Comparison of ENCODE assay signal across 9 cellular contexts in the genomic region with DNA sequence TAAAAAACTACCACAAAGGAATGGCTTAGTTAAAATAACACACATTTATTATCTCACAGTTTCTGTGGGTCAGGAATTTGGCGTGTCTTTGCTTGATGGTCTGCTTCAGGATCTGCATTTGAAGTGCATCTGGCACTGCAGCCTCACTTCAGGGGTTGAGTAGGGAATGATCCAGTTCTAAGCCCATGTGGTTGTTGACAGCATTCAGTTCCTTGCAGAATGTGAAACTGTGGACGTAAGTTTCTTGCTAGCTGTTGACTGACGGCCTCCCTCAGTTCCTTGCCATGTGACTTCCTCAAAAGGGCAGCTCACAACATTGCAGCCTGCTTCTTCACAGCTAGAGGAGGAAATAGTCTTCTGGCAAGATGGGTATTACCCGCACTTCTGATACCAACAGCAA. TPM values are rescaled to one million over a fixed set of nuclear protein-coding genes. Genes with fewer than 3 reads are reported as not detected.
DNase-seq lines count a peak whose midpoint lies in the region; ATAC-seq, FAIRE-seq and TF ChIP-seq lines count a peak whose summit lies in the region.
"Had no signal": no experiment of that assay in that cellular context is flagged by ENCODE, and none has a peak within 500 bp of the region (broad histone marks: within the 10 kb centered on the region; RNA-seq: fewer than 3 reads in every experiment).

No MANE protein-coding gene starts in this region.

- DNase-seq in AG10803 (ENCODE audit: low read depth) (peak; percentile 64), RPMI8226 (peak; percentile 53), GM12878 (ENCODE audit: low read depth, low spot score) (peak; percentile 21), neuronal stem cell (ENCODE audit: low spot score) (no peak), RKO (ENCODE audit: low spot score) (no peak)

- no peak overlapping the region for H2BK5ac ChIP-seq in neuronal stem cell (ENCODE audit: low read length)

- no peak overlapping the region for H2BK120ac ChIP-seq in neuronal stem cell (ENCODE audit: low read depth, low read length)

- H4K91ac ChIP-seq in neuronal stem cell (ENCODE audit: low read depth, low read length, poor library complexity), result no peak overlapping the region

- no peak overlapping the region for H2BK15ac ChIP-seq in neuronal stem cell (ENCODE audit: low read length)

- H3K18ac ChIP-seq in neuronal stem cell (ENCODE audit: low read length), result no peak overlapping the region

- H2AFZ ChIP-seq in GM12878 (ENCODE audit: control insufficient read depth, low read depth, low read length) (peak overlapping the region; percentile 67), neuronal stem cell (ENCODE audit: low read length) (peak overlapping the region; percentile 11)

- H3K27ac ChIP-seq in GM12878 (ENCODE audit: control insufficient read depth, insufficient read depth), result no peak overlapping the region
- H3K27ac ChIP-seq in neuronal stem cell (replicated peaks; ENCODE audit: low read length), result no peak overlapping the region
- H3K27ac ChIP-seq: VCaP had no signal

- no peak overlapping the region for H2BK12ac ChIP-seq in neuronal stem cell (ENCODE audit: low read length)

- H3K4me3 ChIP-seq in AG10803 (ENCODE audit: low read length) (no peak overlapping the region), GM12878 (peak overlapping the region; percentile 6; the same call in 1 of the 2 replicates), neuronal stem cell (ENCODE audit: low read length in 2 of 2) (no peak overlapping the region)

- no TSS peak for BruUV-seq in GM12878 (replicated peaks; lab: Mats Ljungman, UMichigan)

- H3K9ac ChIP-seq in GM12878 (ENCODE audit: control insufficient read depth, insufficient read depth, low read length) (no peak overlapping the region), neuronal stem cell (ENCODE audit: low read depth, low read length, poor library complexity) (no peak overlapping the region)

- no peak for TF ChIP-seq EP300 in GM12878 (IDR thresholded peaks at IDR 0.05; ENCODE audit: borderline replicate concordance in 1 of 2, control insufficient read depth in 1 of 2, low read depth in 2 of 2, low read length in 2 of 2)

- TF ChIP-seq CTCF in AG10803 (conservative IDR thresholded peaks at IDR 0.05; ENCODE audit: low read length), result no peak
- TF ChIP-seq CTCF in GM12878 (IDR thresholded peaks at IDR 0.05 in 2 of 3, conservative IDR thresholded peaks at IDR 0.05 in 1 of 3; ENCODE audit: control insufficient read depth in 2 of 3, extremely low read depth in 1 of 3, insufficient read depth in 1 of 3, low read depth in 3 of 3, low read length in 3 of 3), result no peak

- intact Hi-C loops in GM12878 (cut with micrococcal nuclease; ENCODE audit: unreplicated experiment), result no loop called here

- H3K4ac ChIP-seq in neuronal stem cell (ENCODE audit: low read length), result no peak overlapping the region

- SMC1A ChIA-PET in GM12878 (lab: Charles Lee; ENCODE audit: uncharacterized antibody, unreplicated experiment), result interaction anchor here (1.5 kb wide), 1 partner anchor 78 kb away, joined by 3 read pairs; no protein-coding TSS in a partner anchor

- H3K9me3 ChIP-seq in GM12878 (replicated peaks; ENCODE audit: control insufficient read depth, insufficient read depth, low read length) (no peaks in the 10 kb centered on the region), neuronal stem cell (replicated peaks in 1 of 2; ENCODE audit: control insufficient read depth in 2 of 2, insufficient read depth in 1 of 2, low read depth in 1 of 2, low read length in 2 of 2) (no peaks in the 10 kb centered on the region)

- no peaks in the 10 kb centered on the region for H3K79me2 ChIP-seq in GM12878 (ENCODE audit: control insufficient read depth, insufficient read depth, low read length)

- RAD21 ChIA-PET in GM12878 (lab: Charles Lee; ENCODE audit: unreplicated experiment), result no interaction called here

- in situ Hi-C loops in GM12878 (cut with MboI), result no loop called here

- H3K14ac ChIP-seq in neuronal stem cell (ENCODE audit: low read length), result no peak overlapping the region

- H3K36me3 ChIP-seq in GM12878 (ENCODE audit: control insufficient read depth in 2 of 2, insufficient read depth in 2 of 2, low read length in 1 of 2) (no peaks in the 10 kb centered on the region), neuronal stem cell (replicated peaks in 1 of 2; ENCODE audit: control insufficient read depth in 2 of 2, insufficient read depth in 2 of 2, low read length in 2 of 2) (no peaks in the 10 kb centered on the region)

- no peaks in the 10 kb centered on the region for H3K79me1 ChIP-seq in neuronal stem cell (ENCODE audit: low read depth, low read length)

- H3K4me1 ChIP-seq in GM12878 (ENCODE audit: control insufficient read depth, insufficient read depth, low read length) (no peaks in the 10 kb centered on the region), neuronal stem cell (ENCODE audit: control insufficient read depth in 2 of 2, insufficient read depth in 1 of 2, low read depth in 1 of 2, low read length in 2 of 2) (peaks cover 0 to 6% of the 10 kb centered on the region in 2 donors)

- WGBS in GM12878 (ENCODE audit: insufficient coverage, insufficient replicate concordance, low lambda C conversion rate, missing lambda C conversion rate), result 26% methylated on average over 4 of the region's 4 CpGs
- WGBS in neuronal stem cell (ENCODE audit: extremely low coverage in 2 of 2, insufficient read length in 2 of 2, insufficient replicate concordance in 1 of 2), 2 donors, result no CpG with 5 or more reads among the region's 4 CpGs

- no peak overlapping the region for H3K23ac ChIP-seq in neuronal stem cell (ENCODE audit: low read depth, low read length, poor library complexity)

- CTCF ChIA-PET in GM12878 (lab: Yijun Ruan, JAX), result interaction anchor here (0.6 to 0.9 kb wide), 2 partner anchors 15 to 31 kb away, joined by 3 read pairs; no protein-coding TSS in a partner anchor

- peak overlapping the region; percentile 55; the same call in 1 of the 2 replicates for H3K4me2 ChIP-seq in GM12878 (ENCODE audit: control insufficient read depth, insufficient read depth)
- no peak overlapping the region for H3K4me2 ChIP-seq in neuronal stem cell (ENCODE audit: insufficient read depth, low read length, poor library complexity, severe bottlenecking)

- H3K27me3 ChIP-seq in GM12878 (replicated peaks in 1 of 2; ENCODE audit: control insufficient read depth in 2 of 2, insufficient read depth in 2 of 2, low read length in 1 of 2), result no peaks in the 10 kb centered on the region
- H3K27me3 ChIP-seq in neuronal stem cell (ENCODE audit: control insufficient read depth in 3 of 3, insufficient read depth in 3 of 3, low read depth in 1 of 3, low read length in 3 of 3), result no peaks in the 10 kb centered on the region

- FAIRE-seq in GM12878 (lab: Jason Lieb, UNC), result peak; percentile 78

- no peak overlapping the region for H4K8ac ChIP-seq in neuronal stem cell (ENCODE audit: low read depth, low read length)

- POLR2A ChIA-PET in GM12878 (lab: Charles Lee), result no interaction called here

- peak; percentile 81 for ATAC-seq in GM21390 (IDR thresholded peaks at IDR 0.05; ENCODE audit: unreplicated experiment)
- ATAC-seq in GM12878, result peak; percentile 93
- no peak for ATAC-seq in HG02981 (IDR thresholded peaks at IDR 0.05; ENCODE audit: unreplicated experiment)
- no peak for ATAC-seq in GM19035 (IDR thresholded peaks at IDR 0.05; ENCODE audit: unreplicated experiment)

- TF ChIP-seq RAD21 in GM12878 (IDR thresholded peaks at IDR 0.05; ENCODE audit: insufficient read depth, low read depth, low read length), result no peak

- no peak overlapping the region for H2AK5ac ChIP-seq in neuronal stem cell (ENCODE audit: low read depth, low read length)

- TF ChIP-seq POLR2A in GM12878 (IDR thresholded peaks at IDR 0.05; ENCODE audit: low read depth, low read length), result peak; percentile 34; the same call in 1 of the 2 replicates

- H4K20me1 ChIP-seq in GM12878 (ENCODE audit: control insufficient read depth, insufficient read depth), result no peaks in the 10 kb centered on the region

RNA-seq across cellular contexts. Expression of a gene that starts 2.1 kb away (rescaled TPM):
- not detected in 2 replicates for total RNA-seq in GM12878 (2013; cell fraction: nucleolus; rRNA removed)
- 0.05 and 0.11 TPM in 2 replicates for total RNA-seq in GM12878 (2014; rRNA removed)
- not detected in 2 replicates for total RNA-seq in GM12878 (2014; rRNA removed; fragmentation: Illumina TruSeq; extraction: Trizol)
- total RNA-seq in GM12878 (2021), result 0.11 TPM in 1 of 2 replicates, not detected in the other
- polyA plus RNA-seq in GM12878 (2011; ENCODE audit: low read depth), result not detected
- polyA plus RNA-seq in GM12878 (2011; rRNA removed), result not detected in 2 replicates
- not detected in 2 replicates for polyA plus RNA-seq in GM12878 (2011; cell fraction: cytosol; rRNA removed)
- not detected in 2 replicates for polyA plus RNA-seq in GM12878 (2011; cell fraction: nucleus; rRNA removed)
- polyA plus RNA-seq in GM12878 (2012), result 0.07 and 0.42 TPM in 2 replicates
- 0.04 TPM in 1 of 2 replicates, not detected in the other for polyA plus RNA-seq in GM12878 (2014; fragmentation: Illumina TruSeq; extraction: Trizol)
- under 1 TPM in 1 of 2 experiments, not detected in 1; 0.19 TPM for polyA plus RNA-seq in GM12878 (2014; fragmentation: Nextera tagmentation; extraction: Ambion mirVana)
- polyA plus RNA-seq in GM12878 (2014; rRNA removed), result 0.05 TPM in 1 of 2 replicates, not detected in the other
- polyA plus RNA-seq in GM12878 (2016; fragmentation: Nextera tagmentation; extraction: Ambion mirVana), result 1 to 10 TPM; 2.1 to 2.5 TPM
- not detected in 2 replicates for polyA minus RNA-seq in GM12878 (2011; rRNA and poly(A)+ RNA removed)
- not detected in 2 replicates for polyA minus RNA-seq in GM12878 (2011; cell fraction: cytosol; rRNA and poly(A)+ RNA removed)
- not detected in 2 replicates for polyA minus RNA-seq in GM12878 (2011; cell fraction: nucleus; rRNA and poly(A)+ RNA removed)
- polyA plus RNA-seq in neuronal stem cell (2013, experiment 1 of 2), result not detected
- polyA plus RNA-seq in neuronal stem cell (2013, experiment 2 of 2), result not detected

RNA-seq across cellular contexts. Expression of a gene that starts 17.8 kb away (rescaled TPM):
- not detected in 2 replicates for total RNA-seq in GM12878 (2013; cell fraction: nucleolus; rRNA removed)
- total RNA-seq in GM12878 (2014; rRNA removed), result not detected in 2 replicates
- total RNA-seq in GM12878 (2014; rRNA removed; fragmentation: Illumina TruSeq; extraction: Trizol), result not detected in 2 replicates
- not detected in 2 replicates for total RNA-seq in GM12878 (2021)
- polyA plus RNA-seq in GM12878 (2011; ENCODE audit: low read depth), result not detected
- polyA plus RNA-seq in GM12878 (2011; rRNA removed), result not detected in 2 replicates
- not detected in 2 replicates for polyA plus RNA-seq in GM12878 (2011; cell fraction: cytosol; rRNA removed)
- polyA plus RNA-seq in GM12878 (2011; cell fraction: nucleus; rRNA removed), result not detected in 2 replicates
- polyA plus RNA-seq in GM12878 (2012), result 0.08 TPM in 1 of 2 replicates, not detected in the other
- not detected in 2 replicates for polyA plus RNA-seq in GM12878 (2014; fragmentation: Illumina TruSeq; extraction: Trizol)
- under 1 TPM in 1 of 2 experiments, not detected in 1; 0.08 TPM for polyA plus RNA-seq in GM12878 (2014; fragmentation: Nextera tagmentation; extraction: Ambion mirVana)
- not detected in 2 replicates for polyA plus RNA-seq in GM12878 (2014; rRNA removed)
- polyA plus RNA-seq in GM12878 (2016; fragmentation: Nextera tagmentation; extraction: Ambion mirVana), result under 1 TPM; 0.57 to 0.70 TPM
- not detected in 2 replicates for polyA minus RNA-seq in GM12878 (2011; rRNA and poly(A)+ RNA removed)
- polyA minus RNA-seq in GM12878 (2011; cell fraction: cytosol; rRNA and poly(A)+ RNA removed), result not detected in 2 replicates
- polyA minus RNA-seq in GM12878 (2011; cell fraction: nucleus; rRNA and poly(A)+ RNA removed), result not detected in 2 replicates
- polyA plus RNA-seq in neuronal stem cell (2013, experiment 1 of 2), result not detected
- polyA plus RNA-seq in neuronal stem cell (2013, experiment 2 of 2), result not detected

Comparison
In these comparisons a context has a peak if more than half of its experiments do, and no peak if none do; other contexts are left out.
1. DNase-seq: peak in AG10803 (single experiment), RPMI8226 (single experiment) and GM12878 (single experiment); none in neuronal stem cell (single experiment) and RKO (single experiment).
2. ATAC-seq: peak in GM21390 (single experiment) and GM12878 (single experiment); none in HG02981 (single experiment) and GM19035 (single experiment).